19 cellular contexts compared by ENCODE assay signal in genomic region chr14:101465795-101466448, GRCh38.
"Had no signal": no experiment of that assay in that cellular context is flagged by ENCODE, and none has a peak within 500 bp of the region (broad histone marks: within the 10 kb centered on the region; RNA-seq: fewer than 3 reads in every experiment).

No MANE protein-coding gene starts in this region.

- H3K9me3 ChIP-seq: esophagus squamous epithelium, heart right ventricle, neutrophil had no signal

- H3K36me3 Mint-ChIP-seq: activated naive CD8-positive, alpha-beta T cell; naive thymus-derived CD8-positive, alpha-beta T cell; T-cell had no signal

- H3K4me3 Mint-ChIP-seq: activated B cell treated with CpG ODN at 0.5 μM for 24 hours; activated CD4-positive, alpha-beta memory T cell treated with anti-CD3 and anti-CD28 coated beads, Interleukin-2, amount 10 ng/mL, durations not matched to agents 7 days and 5 days; activated naive CD8-positive, alpha-beta T cell; dendritic cell treated with granulocyte-macrophage colony-stimulating factor and Interleukin-4, amounts not matched to agents 40 ng/mL and 50 ng/mL, for 4 days; naive thymus-derived CD8-positive, alpha-beta T cell; stimulated activated naive CD8-positive, alpha-beta T cell treated with anti-CD3 and anti-CD28 coated beads, Interleukin-15, Interleukin-2, amounts not matched to agents 100 ng/mL and 50 ng/mL, for 24 hours; T-cell had no signal

- H3K27ac Mint-ChIP-seq: activated B cell treated with CpG ODN at 0.5 μM for 24 hours; activated CD4-positive, alpha-beta memory T cell treated with anti-CD3 and anti-CD28 coated beads, Interleukin-2, amount 10 ng/mL, durations not matched to agents 7 days and 5 days; activated naive CD8-positive, alpha-beta T cell; dendritic cell treated with granulocyte-macrophage colony-stimulating factor and Interleukin-4, amounts not matched to agents 40 ng/mL and 50 ng/mL, for 4 days; naive thymus-derived CD8-positive, alpha-beta T cell; stimulated activated naive CD8-positive, alpha-beta T cell treated with anti-CD3 and anti-CD28 coated beads, Interleukin-15, Interleukin-2, amounts not matched to agents 100 ng/mL and 50 ng/mL, for 24 hours; T-cell had no signal

- H3K4me1 ChIP-seq: esophagus squamous epithelium, heart right ventricle had no signal

- DNase-seq: activated B cell treated with CpG ODN at 0.5 μM for 24 hours; activated CD4-positive, alpha-beta memory T cell treated with anti-CD3 and anti-CD28 coated beads, Interleukin-2, amount 10 ng/mL, durations not matched to agents 7 days and 5 days; activated CD4-positive, alpha-beta T cell treated with anti-CD3 and anti-CD28 coated beads for 4 hours; activated gamma-delta T cell; effector memory CD4-positive, alpha-beta T cell; esophagus squamous epithelium; heart right ventricle; mesenchymal stem cell; naive thymus-derived CD8-positive, alpha-beta T cell; stimulated activated CD4-positive, alpha-beta T cell treated with anti-CD3 and anti-CD28 coated beads, Interleukin-15, amount 100 ng/mL, for 24 hours; stimulated activated CD4-positive, alpha-beta T cell treated with anti-CD3 and anti-CD28 coated beads, Interleukin-2, amount 100 ng/mL, for 48 hours; trophoblast cell had no signal

- H3K4me3 ChIP-seq: esophagus squamous epithelium, heart right ventricle, skin epidermis had no signal

- H3K27ac ChIP-seq: esophagus squamous epithelium, heart right ventricle, neutrophil, skin epidermis had no signal

- ATAC-seq: heart right ventricle; naive thymus-derived CD8-positive, alpha-beta T cell; SK-N-SH treated with all-trans-retinoic acid at 6 μM for 48 hours; T-cell had no signal

- H3K4me1 Mint-ChIP-seq: activated B cell treated with CpG ODN at 0.5 μM for 24 hours; activated CD4-positive, alpha-beta memory T cell treated with anti-CD3 and anti-CD28 coated beads, Interleukin-2, amount 10 ng/mL, durations not matched to agents 7 days and 5 days; naive thymus-derived CD8-positive, alpha-beta T cell; T-cell had no signal

- H3K36me3 ChIP-seq: esophagus squamous epithelium, heart right ventricle, neutrophil had no signal

- H3K9me3 Mint-ChIP-seq: activated B cell treated with CpG ODN at 0.5 μM for 24 hours; activated CD4-positive, alpha-beta memory T cell treated with anti-CD3 and anti-CD28 coated beads, Interleukin-2, amount 10 ng/mL, durations not matched to agents 7 days and 5 days; dendritic cell treated with granulocyte-macrophage colony-stimulating factor and Interleukin-4, amounts not matched to agents 40 ng/mL and 50 ng/mL, for 4 days; naive thymus-derived CD8-positive, alpha-beta T cell; stimulated activated naive CD8-positive, alpha-beta T cell treated with anti-CD3 and anti-CD28 coated beads, Interleukin-15, Interleukin-2, amounts not matched to agents 100 ng/mL and 50 ng/mL, for 24 hours; T-cell had no signal
